19 cellular contexts compared by ENCODE assay signal in genomic region chr4:44772340-44772739, GRCh38. TPM values are rescaled to one million over a fixed set of nuclear protein-coding genes. Genes with fewer than 3 reads are reported as not detected.
DNase-seq lines count a peak whose midpoint lies in the region; ATAC-seq and TF ChIP-seq lines count a peak whose summit lies in the region.
"Had no signal": no experiment of that assay in that cellular context is flagged by ENCODE, and none has a peak within 500 bp of the region (broad histone marks: within the 10 kb centered on the region; RNA-seq: fewer than 3 reads in every experiment).

No MANE protein-coding gene starts in this region.

- H3K9me3 Mint-ChIP-seq in stimulated activated effector memory CD8-positive, alpha-beta T cell treated with anti-CD3 and anti-CD28 coated beads, Interleukin-12 subunit alpha, Interleukin-12 subunit beta, amount 100 ng/mL, for 72 hours: peaks cover 3% of the 10 kb centered on the region
- H3K9me3 Mint-ChIP-seq in activated CD4-positive, alpha-beta memory T cell treated with anti-CD3 and anti-CD28 coated beads, Interleukin-2, amount 10 ng/mL, durations not matched to agents 7 days and 5 days: no peaks in the 10 kb centered on the region

- DNase-seq in adipocyte (ENCODE audit: low read depth) (no peak), A673 (ENCODE audit: low spot score) (no peak), SIG-M5 treated with dmso at 0.1 percent for 504 hours (lab: John Stamatoyannopoulos, UW; ENCODE audit: unreplicated experiment) (no peak)
- no peak for DNase-seq in stimulated activated effector memory CD8-positive, alpha-beta T cell treated with anti-CD3 and anti-CD28 coated beads, Interleukin-12 subunit alpha, Interleukin-12 subunit beta, amount 100 ng/mL, for 72 hours (ENCODE audit: low spot score in 2 of 2)
- no peak for DNase-seq in activated CD4-positive, alpha-beta memory T cell treated with anti-CD3 and anti-CD28 coated beads, Interleukin-2, amount 10 ng/mL, durations not matched to agents 7 days and 5 days
- DNase-seq: CD4-positive, alpha-beta T cell; CD8-positive, alpha-beta memory T cell; DMS 273 treated with DMSO at 0.1 percent for 48 hours; DMS79; EL; GDM1; H7; HCEC 1CT had no signal

- H3K27me3 Mint-ChIP-seq in activated CD4-positive, alpha-beta memory T cell treated with anti-CD3 and anti-CD28 coated beads, Interleukin-2, amount 10 ng/mL, durations not matched to agents 7 days and 5 days: peaks cover 1% of the 10 kb centered on the region

- H3K27ac ChIP-seq in C4-2B: peak overlapping the region; percentile 23; the same call in 1 of the 2 replicates
- H3K27ac ChIP-seq in A673 (ENCODE audit: low read depth, low read length, poor library complexity, severe bottlenecking): no peak overlapping the region
- H3K27ac ChIP-seq: BLaER1, GM23248 had no signal

- intact Hi-C loops in A673 (cut with micrococcal nuclease; ENCODE audit: unreplicated experiment): no loop called here

- H3K4me3 ChIP-seq in adipocyte (ENCODE audit: low read length) (peak overlapping the region; percentile 5), A673 (ENCODE audit: low read depth, low read length, poor library complexity, severe bottlenecking) (no peak overlapping the region)
- H3K4me3 ChIP-seq: BLaER1, GM12878, GM23248 had no signal

- H3K36me3 Mint-ChIP-seq in stimulated activated effector memory CD8-positive, alpha-beta T cell treated with anti-CD3 and anti-CD28 coated beads, Interleukin-12 subunit alpha, Interleukin-12 subunit beta, amount 100 ng/mL, for 72 hours: no peaks in the 10 kb centered on the region
- H3K36me3 Mint-ChIP-seq in activated CD4-positive, alpha-beta memory T cell treated with anti-CD3 and anti-CD28 coated beads, Interleukin-2, amount 10 ng/mL, durations not matched to agents 7 days and 5 days (ENCODE audit: low read depth): no peaks in the 10 kb centered on the region
- H3K36me3 Mint-ChIP-seq: CD14-positive monocyte; CD8-positive, alpha-beta memory T cell had no signal

- H3K9ac ChIP-seq in adipocyte (ENCODE audit: low read length): no peak overlapping the region
- H3K9ac ChIP-seq: BLaER1, GM23248 had no signal

- peak; percentile 48 for ATAC-seq in stimulated activated effector memory CD8-positive, alpha-beta T cell treated with anti-CD3 and anti-CD28 coated beads, Interleukin-12 subunit alpha, Interleukin-12 subunit beta, amount 100 ng/mL, for 72 hours
- ATAC-seq: GM12878 had no signal

- peaks cover 18% of the 10 kb centered on the region for H3K9me3 ChIP-seq in adipocyte (ENCODE audit: control insufficient read depth, low read length)
- H3K9me3 ChIP-seq in A673 (ENCODE audit: low read depth, low read length, poor library complexity, severe bottlenecking): peaks cover 10% of the 10 kb centered on the region

- CTCF ChIA-PET in A673 (lab: Charles Lee): no interaction called here
- CTCF ChIA-PET in activated CD4-positive, alpha-beta memory T cell treated with anti-CD3 and anti-CD28 coated beads, Interleukin-2, amount 10 ng/mL, durations not matched to agents 7 days and 5 days (lab: Charles Lee): no interaction called here

- no peaks in the 10 kb centered on the region for H3K4me1 Mint-ChIP-seq in stimulated activated effector memory CD8-positive, alpha-beta T cell treated with anti-CD3 and anti-CD28 coated beads, Interleukin-12 subunit alpha, Interleukin-12 subunit beta, amount 100 ng/mL, for 72 hours
- H3K4me1 Mint-ChIP-seq in activated CD4-positive, alpha-beta memory T cell treated with anti-CD3 and anti-CD28 coated beads, Interleukin-2, amount 10 ng/mL, durations not matched to agents 7 days and 5 days: no peaks in the 10 kb centered on the region
- H3K4me1 Mint-ChIP-seq: B cell; CD14-positive monocyte; CD8-positive, alpha-beta memory T cell had no signal

- H3K4me1 ChIP-seq in adipocyte (ENCODE audit: control insufficient read depth, insufficient read depth, low read length): peaks cover 21% of the 10 kb centered on the region
- no peaks in the 10 kb centered on the region for H3K4me1 ChIP-seq in A673 (ENCODE audit: insufficient read depth, low read length, poor library complexity, severe bottlenecking)
- H3K4me1 ChIP-seq: BLaER1 had no signal

- H3K36me3 ChIP-seq in adipocyte (ENCODE audit: control insufficient read depth, insufficient read depth, low read length, severe bottlenecking): no peaks in the 10 kb centered on the region
- no peaks in the 10 kb centered on the region for H3K36me3 ChIP-seq in A673 (ENCODE audit: insufficient read depth, low read length, poor library complexity, severe bottlenecking)
- H3K36me3 ChIP-seq: BLaER1 had no signal

- TF ChIP-seq CTCF in C4-2B (conservative IDR thresholded peaks at IDR 0.05) (no peak), A673 (conservative IDR thresholded peaks at IDR 0.05; ENCODE audit: low read depth, low read length) (no peak)

- H3K27ac Mint-ChIP-seq in stimulated activated effector memory CD8-positive, alpha-beta T cell treated with anti-CD3 and anti-CD28 coated beads, Interleukin-12 subunit alpha, Interleukin-12 subunit beta, amount 100 ng/mL, for 72 hours: no peak overlapping the region
- H3K27ac Mint-ChIP-seq in activated CD4-positive, alpha-beta memory T cell treated with anti-CD3 and anti-CD28 coated beads, Interleukin-2, amount 10 ng/mL, durations not matched to agents 7 days and 5 days: no peak overlapping the region
- H3K27ac Mint-ChIP-seq: B cell; CD14-positive monocyte; CD4-positive, alpha-beta T cell; CD8-positive, alpha-beta memory T cell had no signal

- H3K27me3 ChIP-seq in adipocyte (replicated peaks; ENCODE audit: control insufficient read depth, insufficient read depth, low read length) (no peaks in the 10 kb centered on the region), A673 (replicated peaks; ENCODE audit: insufficient read depth, low read depth, low read length, poor library complexity) (no peaks in the 10 kb centered on the region)
- H3K27me3 ChIP-seq: BLaER1 had no signal

- POLR2A ChIA-PET in A673 (lab: Charles Lee; ENCODE audit: low non-redundant PET): no interaction called here
- POLR2A ChIA-PET in activated CD4-positive, alpha-beta memory T cell treated with anti-CD3 and anti-CD28 coated beads, Interleukin-2, amount 10 ng/mL, durations not matched to agents 7 days and 5 days (lab: Charles Lee): no interaction called here

- no TSS peak for BruUV-seq in A673 (replicated peaks; lab: Mats Ljungman, UMichigan)

- H3K4me3 Mint-ChIP-seq in stimulated activated effector memory CD8-positive, alpha-beta T cell treated with anti-CD3 and anti-CD28 coated beads, Interleukin-12 subunit alpha, Interleukin-12 subunit beta, amount 100 ng/mL, for 72 hours: no peak overlapping the region
- no peak overlapping the region for H3K4me3 Mint-ChIP-seq in activated CD4-positive, alpha-beta memory T cell treated with anti-CD3 and anti-CD28 coated beads, Interleukin-2, amount 10 ng/mL, durations not matched to agents 7 days and 5 days
- H3K4me3 Mint-ChIP-seq: B cell; CD14-positive monocyte; CD4-positive, alpha-beta T cell; CD8-positive, alpha-beta memory T cell had no signal

RNA-seq across cellular contexts. Expression of gene GNPDA2, which starts 46.0 kb away (rescaled TPM):
- total RNA-seq in A673 (2021): 27.8 TPM in 2 replicates
- total RNA-seq in activated CD4-positive, alpha-beta memory T cell treated with anti-CD3 and anti-CD28 coated beads, Interleukin-2, amount 10 ng/mL, durations not matched to agents 7 days and 5 days: 10 to 100 TPM; 11.1 to 12.2 TPM
